ENCODE assay signal across 8 cellular contexts in genomic region chr3:50502584-50503423, GRCh38. TPM values are rescaled to one million over a fixed set of nuclear protein-coding genes. Genes with fewer than 3 reads are reported as not detected.
A peak's percentile ranks its signal among the peaks of the same experiment; 100 is the strongest.
DNase-seq lines count a peak whose midpoint lies in the region; ATAC-seq and TF ChIP-seq lines count a peak whose summit lies in the region.

No MANE protein-coding gene starts in this region.

- H3K4me3 ChIP-seq in CD8-positive, alpha-beta memory T cell (ENCODE audit: low read length): peak overlapping the region; percentile 32
- H3K4me3 ChIP-seq in NT2/D1 (ENCODE audit: insufficient read length, low read depth) (peak overlapping the region; percentile 62), endodermal cell (ENCODE audit: low read length) (peak overlapping the region; percentile 72)

- H3K27ac ChIP-seq in CD8-positive, alpha-beta memory T cell (ENCODE audit: low read depth, low read length): no peak overlapping the region
- no peak overlapping the region for H3K27ac ChIP-seq in endodermal cell (ENCODE audit: low read depth, low read length)

- H3K9ac ChIP-seq in NT2/D1 (ENCODE audit: insufficient read length, low read depth) (peak overlapping the region; percentile 86), endodermal cell (ENCODE audit: extremely low read depth, low read length, poor library complexity, severe bottlenecking) (peak overlapping the region; percentile 30)

- WGBS in endodermal cell (ENCODE audit: insufficient coverage in 1 of 2, insufficient read length in 1 of 2), 2 experiments: 1 to 2% methylated on average over 21 to 79 of the region's 79 CpGs

- POLR2A ChIA-PET in CD8-positive, alpha-beta memory T cell (lab: Charles Lee): interaction anchor here (0.5 to 1.0 kb wide), 3 partner anchors 15 to 1071 kb away, joined by 3 to 5 read pairs (median 4); no protein-coding TSS in a partner anchor

- H3K27ac Mint-ChIP-seq in CD8-positive, alpha-beta memory T cell: peak overlapping the region in 2 of 8 donors; percentile 37 to 52
- no peak overlapping the region for H3K27ac Mint-ChIP-seq in endodermal cell

- peaks cover 5% of the 10 kb centered on the region for H3K27me3 ChIP-seq in CD8-positive, alpha-beta memory T cell (ENCODE audit: insufficient read depth, low read length, poor library complexity, severe bottlenecking)
- H3K27me3 ChIP-seq in NT2/D1 (ENCODE audit: insufficient read depth, insufficient read length): peaks cover 42% of the 10 kb centered on the region
- peaks cover 22% of the 10 kb centered on the region for H3K27me3 ChIP-seq in endodermal cell (ENCODE audit: control insufficient read depth, insufficient read depth, low read length, poor library complexity, severe bottlenecking)

- H3K4me1 ChIP-seq in CD8-positive, alpha-beta memory T cell (ENCODE audit: insufficient read depth, low read length): peaks cover 9% of the 10 kb centered on the region
- H3K4me1 ChIP-seq in NT2/D1 (ENCODE audit: insufficient read depth, insufficient read length) (peaks cover 21% of the 10 kb centered on the region), endodermal cell (ENCODE audit: control insufficient read depth, insufficient read depth, low read length) (no peaks in the 10 kb centered on the region)

- H3K27me3 Mint-ChIP-seq in CD8-positive, alpha-beta memory T cell: peaks cover 6 to 18% of the 10 kb centered on the region in 2 donors
- H3K27me3 Mint-ChIP-seq in endodermal cell (ENCODE audit: insufficient read depth): peaks cover 40% of the 10 kb centered on the region

- TF ChIP-seq CTCF in endodermal cell (conservative IDR thresholded peaks at IDR 0.05): peak; percentile 64
- TF ChIP-seq CTCF in omental fat pad (IDR thresholded peaks at IDR 0.05): no peak

- H3K36me3 Mint-ChIP-seq in CD8-positive, alpha-beta memory T cell: no peaks in the 10 kb centered on the region
- H3K36me3 Mint-ChIP-seq in endodermal cell (ENCODE audit: low read depth): no peaks in the 10 kb centered on the region

- peak overlapping the region; percentile 73 to 92 (median 84) for H3K4me3 Mint-ChIP-seq in CD8-positive, alpha-beta memory T cell
- H3K4me3 Mint-ChIP-seq in endodermal cell: peak overlapping the region; percentile 61

- ATAC-seq in omental fat pad (ENCODE audit: low FRiP score): peak; percentile 21
- ATAC-seq in HG02885 (IDR thresholded peaks at IDR 0.05; ENCODE audit: poor library complexity, unreplicated experiment): no peak
- ATAC-seq in HG02678 (IDR thresholded peaks at IDR 0.05; ENCODE audit: unreplicated experiment): no peak
- no peak for ATAC-seq in GM21528 (IDR thresholded peaks at IDR 0.05; ENCODE audit: low FRiP score, unreplicated experiment)

- H3K9me3 ChIP-seq in CD8-positive, alpha-beta memory T cell (ENCODE audit: low read length): no peaks in the 10 kb centered on the region
- H3K9me3 ChIP-seq in NT2/D1 (ENCODE audit: insufficient read depth, low read length): no peaks in the 10 kb centered on the region
- no peaks in the 10 kb centered on the region for H3K9me3 ChIP-seq in endodermal cell (ENCODE audit: control insufficient read depth, low read length)

- H3K9me3 Mint-ChIP-seq in CD8-positive, alpha-beta memory T cell: no peaks in the 10 kb centered on the region
- no peaks in the 10 kb centered on the region for H3K9me3 Mint-ChIP-seq in endodermal cell

- CTCF ChIA-PET in CD8-positive, alpha-beta memory T cell (lab: Charles Lee): no interaction called here

- H3K4me1 Mint-ChIP-seq in CD8-positive, alpha-beta memory T cell: peaks cover 7 to 23% (median 10%) of the 10 kb centered on the region in 3 donors
- H3K4me1 Mint-ChIP-seq in endodermal cell: peaks cover 6% of the 10 kb centered on the region

- DNase-seq in CD8-positive, alpha-beta memory T cell: peak in 3 of 5 donors; percentile 12 to 50 (median 18)
- DNase-seq in NT2/D1 (ENCODE audit: low read depth, low spot score): no peak
- peak; percentile 82 for DNase-seq in endodermal cell
- no peak for DNase-seq in omental fat pad (ENCODE audit: low spot score)
- DNase-seq in SIG-M5 (lab: John Stamatoyannopoulos, UW): no peak

- H3K36me3 ChIP-seq in CD8-positive, alpha-beta memory T cell (ENCODE audit: insufficient read depth, low read length): no peaks in the 10 kb centered on the region
- H3K36me3 ChIP-seq in NT2/D1 (ENCODE audit: insufficient read depth, insufficient read length, low read length) (no peaks in the 10 kb centered on the region), endodermal cell (ENCODE audit: control insufficient read depth, insufficient read depth, low read length) (no peaks in the 10 kb centered on the region)

RNA-seq across cellular contexts. Expression of gene CACNA2D2, which starts 0.6 kb away (rescaled TPM):
- 1 to 10 TPM in 1 of 2 experiments, under 1 TPM in 1; 0.73 to 1.1 TPM for total RNA-seq in CD8-positive, alpha-beta memory T cell
- polyA plus RNA-seq in CD8-positive, alpha-beta memory T cell: 2.6 TPM
- total RNA-seq in endodermal cell (10 to 100 TPM; 17.6 to 20.7 TPM), omental fat pad (1 to 10 TPM in 1 of 4 donors, under 1 TPM in 3; 0.19 to 3.6 (median 0.94) TPM)
- 16.2 TPM for polyA plus RNA-seq in endodermal cell (2013, experiment 1 of 2)
- 12.9 TPM for polyA plus RNA-seq in endodermal cell (2013, experiment 2 of 2)

Comparison
In these comparisons a context has a peak if more than half of its experiments do, and no peak if none do; other contexts are left out.
1. DNase-seq: peak in CD8-positive, alpha-beta memory T cell (3 of 5) and endodermal cell (single experiment); none in NT2/D1 (single experiment), omental fat pad (single experiment) and SIG-M5 (single experiment).
2. RNA of gene CACNA2D2, which starts 0.6 kb away (total RNA-seq): 17.6 to 20.7 TPM in endodermal cell; 0.73 to 1.1 TPM in CD8-positive, alpha-beta memory T cell and 0.19 to 3.6 TPM in omental fat pad; every median in the first group is over 4 times any median in the second.
3. Peak in every context shown above with its lines, with median percentiles within 50 percentile points of each other: H3K4me3 ChIP-seq.